In genomic region chr13:106499905-106500304, GRCh38 we compare ENCODE assay signal across 8 cellular contexts. TPM values are rescaled to one million over a fixed set of nuclear protein-coding genes. Genes with fewer than 3 reads are reported as not detected.
A peak's percentile ranks its signal among the peaks of the same experiment; 100 is the strongest.
DNase-seq lines count a peak whose midpoint lies in the region; ATAC-seq and TF ChIP-seq lines count a peak whose summit lies in the region.

No MANE protein-coding gene starts in this region.

- peak overlapping the region; percentile 48; the same call in 1 of the 2 replicates for H3K27ac ChIP-seq in BLaER1
- H3K27ac ChIP-seq in CD4-positive, alpha-beta memory T cell (ENCODE audit: low read depth, low read length): no peak overlapping the region

- H3K36me3 Mint-ChIP-seq in chondrocyte (ENCODE audit: low read depth) (peaks cover 1% of the 10 kb centered on the region), T-cell (no peaks in the 10 kb centered on the region)
- no peaks in the 10 kb centered on the region for H3K36me3 Mint-ChIP-seq in CD4-positive, alpha-beta memory T cell

- H3K4me1 Mint-ChIP-seq in chondrocyte (ENCODE audit: low read depth) (peaks cover 63% of the 10 kb centered on the region), T-cell (peaks cover 0 to 2% (median 0%) of the 10 kb centered on the region in 3 donors)
- peaks cover 0 to 2% (median under 1%) of the 10 kb centered on the region in 4 donors for H3K4me1 Mint-ChIP-seq in CD4-positive, alpha-beta memory T cell

- H3K4me3 ChIP-seq in BLaER1: peak overlapping the region; percentile 19; the same call in 1 of the 2 replicates
- H3K4me3 ChIP-seq in CD4-positive, alpha-beta memory T cell (ENCODE audit: low read length in 2 of 2): no peak overlapping the region

- H3K36me3 ChIP-seq in BLaER1: peaks cover 39% of the 10 kb centered on the region
- no peaks in the 10 kb centered on the region for H3K36me3 ChIP-seq in CD4-positive, alpha-beta memory T cell (ENCODE audit: insufficient read depth, low read length)

- POLR2A ChIA-PET in CD4-positive, alpha-beta memory T cell (lab: Charles Lee; ENCODE audit: partially characterized antibody): no interaction called here
- POLR2A ChIA-PET in T-cell (lab: Charles Lee): no interaction called here

- peak; percentile 82 for ATAC-seq in GM21526 (IDR thresholded peaks at IDR 0.05; ENCODE audit: low FRiP score, unreplicated experiment)
- no peak for ATAC-seq in T-cell (replicated peaks in 1 of 4)

- H3K4me3 Mint-ChIP-seq in chondrocyte (ENCODE audit: unreplicated experiment): no peak overlapping the region
- no peak overlapping the region for H3K4me3 Mint-ChIP-seq in CD4-positive, alpha-beta memory T cell
- no peak overlapping the region for H3K4me3 Mint-ChIP-seq in T-cell

- H3K9me3 Mint-ChIP-seq in chondrocyte (ENCODE audit: low read depth) (no peaks in the 10 kb centered on the region), T-cell (no peaks in the 10 kb centered on the region)
- H3K9me3 Mint-ChIP-seq in CD4-positive, alpha-beta memory T cell: no peaks in the 10 kb centered on the region

- no peak for TF ChIP-seq CTCF in chondrocyte (IDR thresholded peaks at IDR 0.05)

- H3K9ac ChIP-seq in BLaER1: no peak overlapping the region

- peak; percentile 91 to 92 for DNase-seq in Kasumi-1 (lab: John Stamatoyannopoulos, UW)
- no peak for DNase-seq in chondrocyte (ENCODE audit: low spot score)
- no peak for DNase-seq in ureter (ENCODE audit: low spot score)
- no peak for DNase-seq in effector CD4-positive, alpha-beta T cell
- no peak for DNase-seq in CD4-positive, alpha-beta memory T cell
- DNase-seq in T-cell: no peak

- no peaks in the 10 kb centered on the region for H3K27me3 ChIP-seq in BLaER1
- no peaks in the 10 kb centered on the region for H3K27me3 ChIP-seq in CD4-positive, alpha-beta memory T cell (ENCODE audit: insufficient read depth, low read length)

- intact Hi-C loops in CD4-positive, alpha-beta memory T cell (cut with micrococcal nuclease): no loop called here

- peak overlapping the region; percentile 62 for H3K27ac Mint-ChIP-seq in chondrocyte (ENCODE audit: unreplicated experiment)
- H3K27ac Mint-ChIP-seq in CD4-positive, alpha-beta memory T cell: no peak overlapping the region
- no peak overlapping the region for H3K27ac Mint-ChIP-seq in T-cell

- H3K4me1 ChIP-seq in BLaER1: peaks cover 99% of the 10 kb centered on the region
- no peaks in the 10 kb centered on the region for H3K4me1 ChIP-seq in CD4-positive, alpha-beta memory T cell (ENCODE audit: insufficient read depth, low read length)

- CTCF ChIA-PET in CD4-positive, alpha-beta memory T cell (lab: Charles Lee; ENCODE audit: partially characterized antibody): no interaction called here
- CTCF ChIA-PET in T-cell (lab: Charles Lee): no interaction called here

- no peaks in the 10 kb centered on the region for H3K9me3 ChIP-seq in BLaER1
- no peaks in the 10 kb centered on the region for H3K9me3 ChIP-seq in CD4-positive, alpha-beta memory T cell (ENCODE audit: control insufficient read depth in 1 of 2, low read length in 2 of 2)

- peak overlapping the region; percentile 83 for H3K4me2 ChIP-seq in BLaER1

- H4K20me1 ChIP-seq in BLaER1: peaks cover 100% of the 10 kb centered on the region

- no peaks in the 10 kb centered on the region for H3K27me3 Mint-ChIP-seq in chondrocyte (ENCODE audit: low read depth)
- H3K27me3 Mint-ChIP-seq in CD4-positive, alpha-beta memory T cell: peaks cover 28 to 53% of the 10 kb centered on the region in 2 donors
- peaks cover 32 to 44% of the 10 kb centered on the region in 2 donors for H3K27me3 Mint-ChIP-seq in T-cell

RNA-seq across cellular contexts. Expression of gene EFNB2, which starts 35.6 kb away (rescaled TPM):
- total RNA-seq in chondrocyte (36.6 to 54.2 TPM (median 37.1 TPM) in 3 replicates), ureter (26.4 TPM), T-cell (under 1 TPM; 0.18 to 0.47 (median 0.33) TPM)
- total RNA-seq in CD4-positive, alpha-beta memory T cell: under 1 TPM; 0.25 to 0.38 TPM
- under 1 TPM in 1 of 2 donors, not detected in 1; 0.05 TPM for polyA plus RNA-seq in CD4-positive, alpha-beta memory T cell

Comparison
In these comparisons a context has a peak if more than half of its experiments do, and no peak if none do; other contexts are left out.
1. DNase-seq: peak in Kasumi-1 (2 of 2); none in chondrocyte (single experiment), ureter (single experiment), effector CD4-positive, alpha-beta T cell (single experiment), CD4-positive, alpha-beta memory T cell (0 of 5) and T-cell (0 of 34).
2. RNA of gene EFNB2, which starts 35.6 kb away (total RNA-seq): 36.6 to 54.2 TPM in chondrocyte and 26.4 TPM in ureter (single experiment); 0.25 to 0.38 TPM in CD4-positive, alpha-beta memory T cell and 0.18 to 0.47 TPM in T-cell; every median in the first group is over 10 times any median in the second.